8 cellular contexts compared by ENCODE assay signal in the genomic region with DNA sequence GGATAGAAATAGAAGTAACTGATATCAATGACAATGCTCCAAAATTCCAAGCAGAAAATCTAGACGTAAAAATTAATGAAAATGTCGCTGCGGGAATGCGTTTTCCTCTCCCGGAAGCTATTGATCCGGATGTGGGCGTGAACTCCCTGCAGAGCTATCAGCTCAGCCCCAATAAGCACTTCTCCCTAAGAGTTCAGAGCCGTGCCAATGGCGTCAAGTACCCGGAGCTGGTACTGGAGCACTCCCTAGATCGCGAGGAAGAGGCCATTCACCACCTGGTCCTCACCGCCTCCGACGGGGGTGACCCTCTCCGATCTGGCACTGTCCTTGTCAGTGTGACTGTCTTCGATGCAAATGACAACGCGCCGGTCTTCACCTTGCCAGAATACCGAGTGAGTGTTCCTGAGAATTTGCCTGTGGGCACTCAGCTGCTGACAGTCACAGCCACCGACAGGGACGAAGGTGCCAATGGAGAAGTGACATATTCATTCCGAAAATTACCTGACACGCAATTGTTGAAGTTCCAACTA. TPM values are rescaled to one million over a fixed set of nuclear protein-coding genes. Genes with fewer than 3 reads are reported as not detected.
A peak's percentile ranks its signal among the peaks of the same experiment; 100 is the strongest.
DNase-seq lines count a peak whose midpoint lies in the region; ATAC-seq and TF ChIP-seq lines count a peak whose summit lies in the region.

No MANE protein-coding gene starts in this region.

- no peaks in the 10 kb centered on the region for H3K4me1 ChIP-seq in Caco-2
- no peaks in the 10 kb centered on the region for H3K4me1 ChIP-seq in esophagus (ENCODE audit: control insufficient read depth in 2 of 2, insufficient read depth in 2 of 2, low read length in 1 of 2)
- no peaks in the 10 kb centered on the region for H3K4me1 ChIP-seq in neuronal stem cell (ENCODE audit: control insufficient read depth in 2 of 2, insufficient read depth in 1 of 2, low read depth in 1 of 2, low read length in 2 of 2)

- H3K23ac ChIP-seq in neuronal stem cell (ENCODE audit: low read depth, low read length, poor library complexity), result no peak overlapping the region

- H3K79me1 ChIP-seq in neuronal stem cell (ENCODE audit: low read depth, low read length), result no peaks in the 10 kb centered on the region

- intact Hi-C loops in Caco-2 (cut with micrococcal nuclease; ENCODE audit: unreplicated experiment), result loop anchor here (1.0 to 5.0 kb wide), 3 partner anchors 91 to 147 kb away; partner anchors contain the start of gene TAF7
- intact Hi-C loops in Calu3 (cut with micrococcal nuclease; ENCODE audit: unreplicated experiment), result no loop called here

- peak overlapping the region; percentile 86 for H3K4me3 Mint-ChIP-seq in Caco-2 (ENCODE audit: unreplicated experiment)
- H3K4me3 Mint-ChIP-seq in Calu3 (ENCODE audit: low read depth, unreplicated experiment), result no peak overlapping the region

- CTCF ChIA-PET in Caco-2 (lab: Charles Lee) (interaction anchor here (1.1 to 2.1 kb wide), 6 partner anchors 102 to 190 kb away, joined by 4 to 16 read pairs (median 6); partner anchors contain the start of gene PCDHB14), Calu3 (lab: Charles Lee) (no interaction called here)

- no peak overlapping the region for H4K91ac ChIP-seq in neuronal stem cell (ENCODE audit: low read depth, low read length, poor library complexity)

- no peak overlapping the region for H3K14ac ChIP-seq in neuronal stem cell (ENCODE audit: low read length)

- peak overlapping the region; percentile 49 for H3K4me3 ChIP-seq in Caco-2 (ENCODE audit: low read depth, low read length)
- H3K4me3 ChIP-seq in esophagus (ENCODE audit: low read depth in 1 of 2, low read length in 2 of 2), result peak overlapping the region; percentile 25 to 37
- H3K4me3 ChIP-seq in neuronal stem cell (ENCODE audit: low read length in 2 of 2), result peak overlapping the region; percentile 49 to 70

- H3K4me2 ChIP-seq in neuronal stem cell (ENCODE audit: insufficient read depth, low read length, poor library complexity, severe bottlenecking), result no peak overlapping the region

- H3K4me1 Mint-ChIP-seq in Caco-2 (ENCODE audit: low read depth, unreplicated experiment), result no peaks in the 10 kb centered on the region
- peaks cover 20% of the 10 kb centered on the region for H3K4me1 Mint-ChIP-seq in Calu3 (ENCODE audit: low read depth, unreplicated experiment)

- H3K18ac ChIP-seq in neuronal stem cell (ENCODE audit: low read length), result no peak overlapping the region

- H2AFZ ChIP-seq in neuronal stem cell (ENCODE audit: low read length), result peak overlapping the region; percentile 75

- no peak overlapping the region for H2BK120ac ChIP-seq in neuronal stem cell (ENCODE audit: low read depth, low read length)

- no peaks in the 10 kb centered on the region for H3K27me3 Mint-ChIP-seq in Caco-2 (ENCODE audit: insufficient read depth, unreplicated experiment)
- no peaks in the 10 kb centered on the region for H3K27me3 Mint-ChIP-seq in Calu3 (ENCODE audit: unreplicated experiment)

- H2AK5ac ChIP-seq in neuronal stem cell (ENCODE audit: low read depth, low read length), result no peak overlapping the region

- H4K8ac ChIP-seq in neuronal stem cell (ENCODE audit: low read depth, low read length), result no peak overlapping the region

- DNase-seq in Caco-2 (no peak), NCI-H748 (lab: John Stamatoyannopoulos, UW; ENCODE audit: unreplicated experiment) (peak; percentile 50), neuronal stem cell (ENCODE audit: low spot score) (no peak), Calu3 (no peak), GM10266 (ENCODE audit: extremely low spot score) (no peak)

- POLR2A ChIA-PET in Caco-2 (lab: Charles Lee), result interaction anchor here (1.4 kb wide), 1 partner anchor 93 kb away, joined by 4 read pairs; the partner anchor contains the start of gene TAF7

- ATAC-seq in HG03432 (IDR thresholded peaks at IDR 0.05; ENCODE audit: unreplicated experiment) (no peak), GM21825 (IDR thresholded peaks at IDR 0.05; ENCODE audit: unreplicated experiment) (no peak)

- no peak overlapping the region for H3K9ac ChIP-seq in neuronal stem cell (ENCODE audit: low read depth, low read length, poor library complexity)

- no peak overlapping the region for H3K4ac ChIP-seq in neuronal stem cell (ENCODE audit: low read length)

- no peak overlapping the region for H2BK15ac ChIP-seq in neuronal stem cell (ENCODE audit: low read length)

- no peak overlapping the region for H2BK12ac ChIP-seq in neuronal stem cell (ENCODE audit: low read length)

- no peak overlapping the region for H2BK5ac ChIP-seq in neuronal stem cell (ENCODE audit: low read length)

- no peaks in the 10 kb centered on the region for H3K36me3 ChIP-seq in Caco-2 (ENCODE audit: control insufficient read depth, insufficient read depth, low read length)
- H3K36me3 ChIP-seq in esophagus (ENCODE audit: control insufficient read depth in 2 of 2, insufficient read depth in 2 of 2, low read length in 1 of 2), result no peaks in the 10 kb centered on the region
- H3K36me3 ChIP-seq in neuronal stem cell (replicated peaks in 1 of 2; ENCODE audit: control insufficient read depth in 2 of 2, insufficient read depth in 2 of 2, low read length in 2 of 2), result peaks cover 21 to 53% of the 10 kb centered on the region in 2 donors

- no peak overlapping the region for H3K27ac Mint-ChIP-seq in Caco-2 (ENCODE audit: unreplicated experiment)
- no peak overlapping the region for H3K27ac Mint-ChIP-seq in Calu3 (ENCODE audit: unreplicated experiment)

- TF ChIP-seq CTCF in Caco-2 (IDR thresholded peaks at IDR 0.05; ENCODE audit: insufficient read depth in 1 of 2, low read depth in 1 of 2, low read length in 1 of 2, severe bottlenecking in 1 of 2, unreplicated experiment in 1 of 2) (no peak), Calu3 (IDR thresholded peaks at IDR 0.05; ENCODE audit: unreplicated experiment) (no peak), GM10266 (IDR thresholded peaks at IDR 0.05; ENCODE audit: control insufficient read depth, insufficient read depth, low read depth, missing control alignments) (no peak)

- 19 to 23% methylated on average over 25 of the region's 25 CpGs for WGBS in esophagus, 2 donors
- no CpG with 5 or more reads among the region's 25 CpGs for WGBS in neuronal stem cell (ENCODE audit: extremely low coverage in 2 of 2, insufficient read length in 2 of 2, insufficient replicate concordance in 1 of 2), 2 donors

- H3K27me3 ChIP-seq in Caco-2 (replicated peaks; ENCODE audit: control insufficient read depth, insufficient read depth, low read length) (no peaks in the 10 kb centered on the region), esophagus (ENCODE audit: control insufficient read depth in 1 of 2, insufficient read depth in 2 of 2, low read length in 2 of 2) (peaks cover 0 to 7% of the 10 kb centered on the region in 2 donors), neuronal stem cell (ENCODE audit: control insufficient read depth in 3 of 3, insufficient read depth in 3 of 3, low read depth in 1 of 3, low read length in 3 of 3) (no peaks in the 10 kb centered on the region)

- BruUV-seq in Caco-2 (replicated peaks; lab: Mats Ljungman, UMichigan) (no TSS peak), Calu3 (replicated peaks; lab: Mats Ljungman, UMichigan) (no TSS peak)

- peaks cover 14% of the 10 kb centered on the region for H3K36me3 Mint-ChIP-seq in Caco-2 (ENCODE audit: insufficient read depth, unreplicated experiment)
- H3K36me3 Mint-ChIP-seq in Calu3 (ENCODE audit: insufficient read depth, unreplicated experiment), result peaks cover 29% of the 10 kb centered on the region

- H3K9me3 ChIP-seq in Caco-2, result peaks cover 11% of the 10 kb centered on the region
- H3K9me3 ChIP-seq in esophagus (ENCODE audit: control insufficient read depth in 2 of 2, insufficient read depth in 1 of 2, low read depth in 1 of 2, low read length in 1 of 2), result peaks cover 41 to 48% of the 10 kb centered on the region in 2 donors
- H3K9me3 ChIP-seq in neuronal stem cell (replicated peaks in 1 of 2; ENCODE audit: control insufficient read depth in 2 of 2, insufficient read depth in 1 of 2, low read depth in 1 of 2, low read length in 2 of 2), result peaks cover 54 to 96% of the 10 kb centered on the region in 2 donors

- H3K27ac ChIP-seq in esophagus (ENCODE audit: low read depth in 2 of 2, low read length in 1 of 2), result no peak overlapping the region
- H3K27ac ChIP-seq in neuronal stem cell (replicated peaks; ENCODE audit: low read length), result no peak overlapping the region

- H3K9me3 Mint-ChIP-seq in Caco-2 (ENCODE audit: unreplicated experiment) (peaks cover 42% of the 10 kb centered on the region), Calu3 (ENCODE audit: low read depth, unreplicated experiment) (peaks cover 20% of the 10 kb centered on the region)

RNA-seq across cellular contexts. Expression of gene PCDHGA10, which starts 0.8 kb away (rescaled TPM):
- total RNA-seq in Caco-2 (2022) (2.9 and 3.6 TPM in 2 replicates), Calu3 (2022) (2.6 and 3.7 TPM in 2 replicates)
- 1 to 10 TPM; 1.1 to 1.2 TPM for polyA plus RNA-seq in esophagus
- 4.2 TPM for polyA plus RNA-seq in neuronal stem cell (2013, experiment 1 of 2)
- 3.9 TPM for polyA plus RNA-seq in neuronal stem cell (2013, experiment 2 of 2)

RNA-seq across cellular contexts. Expression of gene PCDHGB7, which starts 3.9 kb away (rescaled TPM):
- total RNA-seq in Caco-2 (2022) (2.3 and 2.4 TPM in 2 replicates), Calu3 (2022) (9.8 and 13.6 TPM in 2 replicates)
- polyA plus RNA-seq in esophagus, result 1 to 10 TPM; 1.2 to 1.4 TPM
- 15.9 TPM for polyA plus RNA-seq in neuronal stem cell (2013, experiment 1 of 2)
- polyA plus RNA-seq in neuronal stem cell (2013, experiment 2 of 2), result 15.8 TPM

RNA-seq across cellular contexts. Expression of gene PCDHGB6, which starts 5.8 kb away (rescaled TPM):
- total RNA-seq in Caco-2 (2022), result 2.5 and 2.8 TPM in 2 replicates
- polyA plus RNA-seq in esophagus, result under 1 TPM; 0.60 to 0.92 TPM
- 19.4 TPM for polyA plus RNA-seq in neuronal stem cell (2013, experiment 1 of 2)
- 20.0 TPM for polyA plus RNA-seq in neuronal stem cell (2013, experiment 2 of 2)
- total RNA-seq in Calu3 (2022), result 9.6 and 13.4 TPM in 2 replicates

RNA-seq across cellular contexts. Expression of gene PCDHGA11, which starts 7.2 kb away (rescaled TPM):
- total RNA-seq in Caco-2 (2022) (1.2 and 1.9 TPM in 2 replicates), Calu3 (2022) (2.3 and 2.8 TPM in 2 replicates)
- under 1 TPM; 0.44 to 0.75 TPM for polyA plus RNA-seq in esophagus
- 1.1 TPM for polyA plus RNA-seq in neuronal stem cell (2013, experiment 1 of 2)
- polyA plus RNA-seq in neuronal stem cell (2013, experiment 2 of 2), result 1.2 TPM

RNA-seq across cellular contexts. Expression of gene PCDHGA9, which starts 11.0 kb away (rescaled TPM):
- 2.8 and 4.4 TPM in 2 replicates for total RNA-seq in Caco-2 (2022)
- under 1 TPM; 0.54 to 0.83 TPM for polyA plus RNA-seq in esophagus
- polyA plus RNA-seq in neuronal stem cell (2013, experiment 1 of 2), result 0.26 TPM
- polyA plus RNA-seq in neuronal stem cell (2013, experiment 2 of 2), result 0.24 TPM
- 16.0 and 18.1 TPM in 2 replicates for total RNA-seq in Calu3 (2022)
